12 cellular contexts compared by ENCODE assay signal in genomic region chr1:212638419-212639151, GRCh38. TPM values are rescaled to one million over a fixed set of nuclear protein-coding genes. Genes with fewer than 3 reads are reported as not detected.
DNase-seq lines count a peak whose midpoint lies in the region; ATAC-seq, FAIRE-seq and TF ChIP-seq lines count a peak whose summit lies in the region.
"Had no signal": no experiment of that assay in that cellular context is flagged by ENCODE, and none has a peak within 500 bp of the region (broad histone marks: within the 10 kb centered on the region; RNA-seq: fewer than 3 reads in every experiment).

No MANE protein-coding gene starts in this region.

- POLR2A ChIA-PET in HEK293T (lab: Yijun Ruan, JAX), result no interaction called here

- WGBS in right cardiac atrium, result 23% methylated on average over 4 of the region's 4 CpGs

- TF ChIP-seq CTCF in astrocyte of the cerebellum (IDR thresholded peaks at IDR 0.05; ENCODE audit: low read depth, low read length, missing control alignments) (no peak), D721Med (IDR thresholded peaks at IDR 0.05; ENCODE audit: insufficient read depth, missing control alignments) (no peak)

- DNase-seq in Jurkat, Clone E6-1 (ENCODE audit: low read depth, low spot score), result peak; percentile 86
- DNase-seq in astrocyte of the cerebellum (ENCODE audit: low read depth) (peak; percentile 56), right cardiac atrium (no peak), HEK293T (ENCODE audit: extremely low spot score) (no peak), SIG-M5 treated with dmso at 0.1 percent for 504 hours (lab: John Stamatoyannopoulos, UW; ENCODE audit: unreplicated experiment) (no peak), D721Med (ENCODE audit: insufficient read length, low spot score) (no peak)
- DNase-seq: activated naive CD8-positive, alpha-beta T cell treated with anti-CD3 and anti-CD28 coated beads for 36 hours; stimulated activated naive B cell treated with anti-CD40 and anti-IgM and Interleukin-4, amounts not matched to agents 10 μg/mL and 1 μg/mL and 100 μg/mL, for 72 hours had no signal

- in situ Hi-C loops in astrocyte of the cerebellum (cut with HindIII; ENCODE audit: low sequenced_read_pairs), result no loop called here

- peak overlapping the region in 2 of 5 donors; percentile 33 to 55 for H3K9ac ChIP-seq in subcutaneous abdominal adipose tissue (ENCODE audit: low read length in 5 of 5)

- H3K27me3 ChIP-seq in right cardiac atrium (ENCODE audit: control insufficient read depth, insufficient read depth) (no peaks in the 10 kb centered on the region), subcutaneous abdominal adipose tissue (ENCODE audit: control insufficient read depth in 5 of 5, insufficient read depth in 4 of 5, low read length in 5 of 5) (peaks cover 0 to under 1% (median 0%) of the 10 kb centered on the region in 5 donors)

- H3K4me3 ChIP-seq in Jurkat, Clone E6-1 (ENCODE audit: low read length), result no peak overlapping the region
- peak overlapping the region; percentile 7 for H3K4me3 ChIP-seq in astrocyte of the cerebellum (ENCODE audit: low read depth, low read length)
- H3K4me3 ChIP-seq in right cardiac atrium (ENCODE audit: low read length), result no peak overlapping the region
- H3K4me3 ChIP-seq in subcutaneous abdominal adipose tissue (ENCODE audit: low read depth in 1 of 5, low read length in 5 of 5), result peak overlapping the region in 3 of 5 donors; percentile 45 to 57 (median 51)

- H3K36me3 ChIP-seq in subcutaneous abdominal adipose tissue (ENCODE audit: control insufficient read depth in 5 of 5, insufficient read depth in 5 of 5, low read length in 5 of 5), result no peaks in the 10 kb centered on the region

- peaks cover 28% of the 10 kb centered on the region for H3K4me1 ChIP-seq in right cardiac atrium (ENCODE audit: control insufficient read depth, insufficient read depth, low read length)
- peaks cover 10 to 44% (median 31%) of the 10 kb centered on the region in 5 donors for H3K4me1 ChIP-seq in subcutaneous abdominal adipose tissue (ENCODE audit: control insufficient read depth in 5 of 5, insufficient read depth in 5 of 5, low read length in 5 of 5)

- H3K27ac ChIP-seq in right cardiac atrium (ENCODE audit: low read length), result peak overlapping the region; percentile 81
- H3K27ac ChIP-seq in subcutaneous abdominal adipose tissue (ENCODE audit: low read depth, low read length), result peak overlapping the region; percentile 70
- H3K27ac ChIP-seq: epithelial cell of prostate had no signal

- FAIRE-seq in D721Med (lab: Jason Lieb, UNC), result no peak
- FAIRE-seq: GM19239 had no signal

- CTCF ChIA-PET in HEK293T (lab: Yijun Ruan, JAX), result no interaction called here

- intact Hi-C loops in right cardiac atrium (cut with DNase I), result no loop called here

- ATAC-seq in right cardiac atrium, result peak; percentile 62 to 81
- ATAC-seq in HG02571 (IDR thresholded peaks at IDR 0.05; ENCODE audit: unreplicated experiment), result no peak
- ATAC-seq: stimulated activated naive B cell treated with anti-CD40 and anti-IgM and Interleukin-4, amounts not matched to agents 10 μg/mL and 1 μg/mL and 100 μg/mL, for 72 hours had no signal

- H3K9me3 ChIP-seq in right cardiac atrium (ENCODE audit: control insufficient read depth, low read length) (no peaks in the 10 kb centered on the region), subcutaneous abdominal adipose tissue (ENCODE audit: control insufficient read depth in 5 of 5, low read length in 5 of 5) (peaks cover 0 to 6% (median 0%) of the 10 kb centered on the region in 5 donors)

TF ChIP-seq in HEK293T, 16 proteins besides CTCF, POLR2A, EP300 and RAD21:
- TF ChIP-seq SUZ12 (IDR thresholded peaks at IDR 0.05) (no peak), L3MBTL2 (conservative IDR thresholded peaks at IDR 0.05) (no peak), SP1 (IDR thresholded peaks at IDR 0.05) (no peak), FOXA1 (IDR thresholded peaks at IDR 0.05) (no peak), ARNT (IDR thresholded peaks at IDR 0.05) (no peak)

RNA-seq across cellular contexts. Expression of gene ATF3, which starts 30.0 kb away (rescaled TPM):
- 8.6 TPM for polyA plus RNA-seq in Jurkat, Clone E6-1 (2012; ENCODE audit: insufficient read depth, insufficient read length)
- total RNA-seq in right cardiac atrium, result 10 to 100 TPM in 1 of 4 donors, 1 to 10 TPM in 3; 6.9 to 24.4 (median 7.9) TPM
- 195 TPM for polyA plus RNA-seq in right cardiac atrium

Comparison
In these comparisons a context has a peak if more than half of its experiments do, and no peak if none do; other contexts are left out.
1. DNase-seq: peak in Jurkat, Clone E6-1 (single experiment) and astrocyte of the cerebellum (single experiment); none in right cardiac atrium (0 of 3), HEK293T (single experiment), SIG-M5 treated with dmso at 0.1 percent for 504 hours (single experiment) and D721Med (single experiment).
2. H3K4me3 ChIP-seq: peak in astrocyte of the cerebellum (single experiment) and subcutaneous abdominal adipose tissue (3 of 5); none in Jurkat, Clone E6-1 (single experiment) and right cardiac atrium (single experiment).